Comparison of ENCODE assay signal across 22 cellular contexts in genomic region chr7:45660201-45660900, GRCh38.
"Had no signal": no experiment of that assay in that cellular context is flagged by ENCODE, and none has a peak within 500 bp of the region (broad histone marks: within the 10 kb centered on the region; RNA-seq: fewer than 3 reads in every experiment).

No MANE protein-coding gene starts in this region.

- H3K27me3 ChIP-seq: brain microvascular endothelial cell, colonic mucosa, gastrocnemius medialis, left lung, neutrophil, thyroid gland had no signal

- H3K4me1 Mint-ChIP-seq: activated naive CD4-positive, alpha-beta T cell treated with anti-CD3 and anti-CD28 coated beads, Interleukin-2, amount 10 ng/mL, durations not matched to agents 7 days and 5 days; central memory CD8-positive, alpha-beta T cell; memory B cell had no signal

- H3K4me3 ChIP-seq: colonic mucosa, gastrocnemius medialis, left lung, thyroid gland had no signal

- H3K4me3 Mint-ChIP-seq: activated naive CD4-positive, alpha-beta T cell treated with anti-CD3 and anti-CD28 coated beads, Interleukin-2, amount 10 ng/mL, durations not matched to agents 7 days and 5 days; central memory CD8-positive, alpha-beta T cell; memory B cell; naive thymus-derived CD4-positive, alpha-beta T cell had no signal

- H3K9me3 Mint-ChIP-seq: central memory CD8-positive, alpha-beta T cell; memory B cell had no signal

- ATAC-seq: gastrocnemius medialis; left lung; naive thymus-derived CD4-positive, alpha-beta T cell had no signal

- DNase-seq: activated CD4-positive, alpha-beta T cell treated with anti-CD3 and anti-CD28 coated beads, Interleukin-2, amount 50 U/mL, for 1 hour; activated effector memory CD4-positive, alpha-beta T cell treated with Interleukin-2 at 50 U/mL for 16 hours; activated naive CD4-positive, alpha-beta T cell treated with anti-CD3 and anti-CD28 coated beads, Interleukin-2, amount 10 ng/mL, durations not matched to agents 7 days and 5 days; activated T-cell treated with anti-CD3 and anti-CD28 coated beads, Interleukin-2, amount 50 U/mL, for 48 hours; aorta; brain microvascular endothelial cell; colonic mucosa; gastrocnemius medialis; kidney; left lung; naive thymus-derived CD4-positive, alpha-beta T cell; retina; stimulated activated CD8-positive, alpha-beta memory T cell treated with anti-CD3 and anti-CD28 coated beads, Interleukin-4, amount 100 ng/mL, for 48 hours; stimulated activated naive CD4-positive, alpha-beta T cell; T-helper 1 cell; T-helper 9 cell; thyroid gland had no signal

- H3K4me1 ChIP-seq: colonic mucosa, gastrocnemius medialis, left lung, parathyroid adenoma, thyroid gland had no signal

- FAIRE-seq: endometrium, kidney had no signal

- H3K27ac Mint-ChIP-seq: activated naive CD4-positive, alpha-beta T cell treated with anti-CD3 and anti-CD28 coated beads, Interleukin-2, amount 10 ng/mL, durations not matched to agents 7 days and 5 days; memory B cell; naive thymus-derived CD4-positive, alpha-beta T cell had no signal

- H3K36me3 ChIP-seq: brain microvascular endothelial cell, colonic mucosa, gastrocnemius medialis, left lung, neutrophil, thyroid gland had no signal

- H3K27ac ChIP-seq: brain microvascular endothelial cell, colonic mucosa, gastrocnemius medialis, left lung, neutrophil, parathyroid adenoma, thyroid gland had no signal

- H3K27me3 Mint-ChIP-seq: activated naive CD4-positive, alpha-beta T cell treated with anti-CD3 and anti-CD28 coated beads, Interleukin-2, amount 10 ng/mL, durations not matched to agents 7 days and 5 days had no signal

- H3K36me3 Mint-ChIP-seq: activated naive CD4-positive, alpha-beta T cell treated with anti-CD3 and anti-CD28 coated beads, Interleukin-2, amount 10 ng/mL, durations not matched to agents 7 days and 5 days; memory B cell; naive thymus-derived CD4-positive, alpha-beta T cell had no signal

- H3K9me3 ChIP-seq: colonic mucosa, gastrocnemius medialis, left lung, neutrophil, thyroid gland had no signal
